Comparison of ENCODE assay signal across 8 cellular contexts in genomic region chr6:112027942-112028674, GRCh38. TPM values are rescaled to one million over a fixed set of nuclear protein-coding genes. Genes with fewer than 3 reads are reported as not detected.
DNase-seq lines count a peak whose midpoint lies in the region; ATAC-seq and FAIRE-seq lines count a peak whose summit lies in the region.
"Had no signal": no experiment of that assay in that cellular context is flagged by ENCODE, and none has a peak within 500 bp of the region (broad histone marks: within the 10 kb centered on the region; RNA-seq: fewer than 3 reads in every experiment).

No MANE protein-coding gene starts in this region.

- H3K9me3 ChIP-seq in small intestine (ENCODE audit: control insufficient read depth, low read depth) = no peaks in the 10 kb centered on the region

- peaks cover 26% of the 10 kb centered on the region for H3K36me3 Mint-ChIP-seq in activated T-helper 2 cell treated with anti-CD3 and anti-CD28 coated beads, Interferon-gamma antibody, Interleukin-2, Interleukin-4, amounts not matched to agents 10 μg/mL and 5 μg/mL and 100 μg/mL, durations not matched to agents 14 hours and 24 hours and 36 hours (ENCODE audit: low read depth)

- WGBS in small intestine, 3 donors = 54 to 62% (median 57%) methylated on average over 3 of the region's 3 CpGs

- H3K36me3 ChIP-seq in small intestine (ENCODE audit: control insufficient read depth in 2 of 2, insufficient read depth in 2 of 2, low read length in 2 of 2) = no peaks in the 10 kb centered on the region

- H3K4me3 ChIP-seq in small intestine (ENCODE audit: low read depth in 1 of 2, low read length in 2 of 2) = no peak overlapping the region

- H3K27me3 ChIP-seq in small intestine (ENCODE audit: control insufficient read depth in 2 of 2, insufficient read depth in 2 of 2, low read length in 2 of 2) = no peaks in the 10 kb centered on the region

- peak; percentile 53 for ATAC-seq in GM18519 (IDR thresholded peaks at IDR 0.05; ENCODE audit: low FRiP score, unreplicated experiment)
- peak; percentile 80 for ATAC-seq in HG03064 (IDR thresholded peaks at IDR 0.05; ENCODE audit: low read depth, unreplicated experiment)

- peaks cover 60% of the 10 kb centered on the region for H3K4me1 Mint-ChIP-seq in activated T-helper 2 cell treated with anti-CD3 and anti-CD28 coated beads, Interferon-gamma antibody, Interleukin-2, Interleukin-4, amounts not matched to agents 10 μg/mL and 5 μg/mL and 100 μg/mL, durations not matched to agents 14 hours and 24 hours and 36 hours (ENCODE audit: low read depth)

- H3K27ac ChIP-seq in small intestine (ENCODE audit: low read depth in 1 of 2, low read length in 1 of 2) = peak overlapping the region in 1 of 2 donors; percentile 76

- FAIRE-seq in small intestine (lab: Jason Lieb, UNC) (no peak), frontal cortex (lab: Jason Lieb, UNC) (no peak)

- DNase-seq in activated T-helper 2 cell treated with anti-CD3 and anti-CD28 coated beads, Interferon-gamma antibody, Interleukin-2, Interleukin-4, amounts not matched to agents 10 μg/mL and 5 μg/mL and 100 μg/mL, durations not matched to agents 14 hours and 24 hours and 36 hours (ENCODE audit: low spot score) = peak; percentile 61
- DNase-seq in small intestine (peak; percentile 61), globus pallidus (ENCODE audit: low spot score) (no peak), frontal cortex (ENCODE audit: low spot score in 2 of 2) (no peak), KG1 (lab: John Stamatoyannopoulos, UW) (no peak)
- DNase-seq: NCI-H1092 treated with DMSO at 0.1 percent for 48 hours had no signal

- no peaks in the 10 kb centered on the region for H3K4me1 ChIP-seq in small intestine (ENCODE audit: control insufficient read depth in 2 of 2, insufficient read depth in 1 of 2, low read depth in 1 of 2, low read length in 1 of 2)

- H3K9me3 Mint-ChIP-seq in activated T-helper 2 cell treated with anti-CD3 and anti-CD28 coated beads, Interferon-gamma antibody, Interleukin-2, Interleukin-4, amounts not matched to agents 10 μg/mL and 5 μg/mL and 100 μg/mL, durations not matched to agents 14 hours and 24 hours and 36 hours = peaks cover 24% of the 10 kb centered on the region

- intact Hi-C loops in activated T-helper 2 cell treated with anti-CD3 and anti-CD28 coated beads, Interferon-gamma antibody, Interleukin-2, Interleukin-4, amounts not matched to agents 10 μg/mL and 5 μg/mL and 100 μg/mL, durations not matched to agents 14 hours and 24 hours and 36 hours (cut with micrococcal nuclease) = loop anchor here (1.0 kb wide), 3 partner anchors 8 to 15 kb away; no protein-coding TSS in a partner anchor

- H3K27me3 Mint-ChIP-seq in activated T-helper 2 cell treated with anti-CD3 and anti-CD28 coated beads, Interferon-gamma antibody, Interleukin-2, Interleukin-4, amounts not matched to agents 10 μg/mL and 5 μg/mL and 100 μg/mL, durations not matched to agents 14 hours and 24 hours and 36 hours (ENCODE audit: low read depth) = no peaks in the 10 kb centered on the region

- peak overlapping the region; percentile 53 for H3K4me3 Mint-ChIP-seq in activated T-helper 2 cell treated with anti-CD3 and anti-CD28 coated beads, Interferon-gamma antibody, Interleukin-2, Interleukin-4, amounts not matched to agents 10 μg/mL and 5 μg/mL and 100 μg/mL, durations not matched to agents 14 hours and 24 hours and 36 hours (ENCODE audit: low read depth)

- peak overlapping the region; percentile 95 for H3K27ac Mint-ChIP-seq in activated T-helper 2 cell treated with anti-CD3 and anti-CD28 coated beads, Interferon-gamma antibody, Interleukin-2, Interleukin-4, amounts not matched to agents 10 μg/mL and 5 μg/mL and 100 μg/mL, durations not matched to agents 14 hours and 24 hours and 36 hours

RNA-seq across cellular contexts. Expression of gene CCN6, which starts 25.8 kb away (rescaled TPM):
- total RNA-seq in activated T-helper 2 cell treated with anti-CD3 and anti-CD28 coated beads, Interferon-gamma antibody, Interleukin-2, Interleukin-4, amounts not matched to agents 10 μg/mL and 5 μg/mL and 100 μg/mL, durations not matched to agents 14 hours and 24 hours and 36 hours = 0.34 TPM in 1 of 2 replicates, not detected in the other
- not detected for polyA plus RNA-seq in small intestine
- total RNA-seq in frontal cortex = not detected

RNA-seq across cellular contexts. Expression of gene TUBE1, which starts 59.2 kb away (rescaled TPM):
- total RNA-seq in activated T-helper 2 cell treated with anti-CD3 and anti-CD28 coated beads, Interferon-gamma antibody, Interleukin-2, Interleukin-4, amounts not matched to agents 10 μg/mL and 5 μg/mL and 100 μg/mL, durations not matched to agents 14 hours and 24 hours and 36 hours = 21.0 and 24.3 TPM in 2 replicates
- 10 to 100 TPM in 1 of 3 donors, 1 to 10 TPM in 2; 4.9 to 13.6 (median 6.0) TPM for polyA plus RNA-seq in small intestine
- 32.6 TPM for total RNA-seq in frontal cortex

RNA-seq across cellular contexts. Expression of gene FAM229B, which starts 59.3 kb away (rescaled TPM):
- 1.1 and 3.1 TPM in 2 replicates for total RNA-seq in activated T-helper 2 cell treated with anti-CD3 and anti-CD28 coated beads, Interferon-gamma antibody, Interleukin-2, Interleukin-4, amounts not matched to agents 10 μg/mL and 5 μg/mL and 100 μg/mL, durations not matched to agents 14 hours and 24 hours and 36 hours
- 1 to 10 TPM in 2 of 3 donors, not detected in 1; 5.3 to 7.6 TPM for polyA plus RNA-seq in small intestine
- total RNA-seq in frontal cortex = 24.1 TPM

Comparison
In these comparisons a context has a peak if more than half of its experiments do, and no peak if none do; other contexts are left out.
1. DNase-seq: peak in activated T-helper 2 cell treated with anti-CD3 and anti-CD28 coated beads, Interferon-gamma antibody, Interleukin-2, Interleukin-4, amounts not matched to agents 10 μg/mL and 5 μg/mL and 100 μg/mL, durations not matched to agents 14 hours and 24 hours and 36 hours (single experiment) and small intestine (single experiment); none in globus pallidus (single experiment), frontal cortex (0 of 2) and KG1 (single experiment).